ENCODE assay signal across 20 cellular contexts in the genomic region with DNA sequence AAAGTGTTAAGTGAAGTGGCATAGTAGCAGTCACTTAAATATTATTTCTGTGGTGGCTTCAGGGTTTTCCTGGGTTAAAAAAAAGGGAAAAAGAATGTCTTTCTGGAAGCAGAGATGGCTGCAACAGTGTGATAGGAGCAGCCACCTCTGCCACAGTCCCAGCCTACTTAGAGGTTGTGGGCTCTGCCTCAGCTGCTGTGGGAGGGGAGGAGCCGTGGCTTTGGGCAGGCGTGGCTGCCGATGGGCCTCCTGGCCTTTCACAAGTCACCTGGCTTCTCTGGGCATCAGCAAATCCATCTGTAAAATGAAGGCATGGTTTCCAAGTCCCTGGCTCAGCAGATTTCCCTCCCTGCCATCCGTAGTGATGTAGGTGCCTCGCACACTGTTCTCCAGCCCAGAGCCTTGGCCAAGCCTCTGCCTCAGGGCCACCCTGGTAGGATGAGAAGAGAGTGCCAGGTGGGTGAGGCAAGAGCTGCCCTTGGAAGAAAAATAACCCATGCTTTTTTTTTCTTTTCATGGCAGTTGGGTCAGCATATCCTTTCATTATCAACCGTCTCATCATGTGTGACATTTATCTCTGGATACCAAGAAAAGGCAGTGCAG.
"Had no signal": no experiment of that assay in that cellular context is flagged by ENCODE, and none has a peak within 500 bp of the region (broad histone marks: within the 10 kb centered on the region; RNA-seq: fewer than 3 reads in every experiment).

No MANE protein-coding gene starts in this region.

- H3K27me3 ChIP-seq: cardiac muscle cell, hepatocyte had no signal

- H3K4me3 ChIP-seq: cardiac muscle cell, hepatocyte, lower lobe of right lung, SK-N-MC, skin epidermis, thoracic aorta had no signal

- H3K27ac Mint-ChIP-seq: activated B cell treated with CpG ODN at 0.5 μM for 24 hours; activated CD4-positive, alpha-beta memory T cell treated with anti-CD3 and anti-CD28 coated beads for 36 hours; activated T-cell treated with anti-CD3 and anti-CD28 coated beads, Interleukin-2, amount 50 U/mL, for 72 hours; natural killer cell treated with Interleukin-12 subunit alpha and Interleukin-12 subunit beta and Interleukin-15 and Interleukin-18, amount 100 ng/mL, for 72 hours had no signal

- ATAC-seq: activated T-cell treated with anti-CD3 and anti-CD28 coated beads, Interleukin-2, amount 50 U/mL, for 72 hours; lower lobe of right lung; natural killer cell treated with Interleukin-12 subunit alpha and Interleukin-12 subunit beta and Interleukin-15 and Interleukin-18, amount 100 ng/mL, for 72 hours had no signal

- H3K9me3 ChIP-seq: lower lobe of right lung, thoracic aorta had no signal

- H3K4me1 ChIP-seq: lower lobe of right lung had no signal

- H3K4me3 Mint-ChIP-seq: activated B cell treated with CpG ODN at 0.5 μM for 24 hours; activated CD4-positive, alpha-beta memory T cell treated with anti-CD3 and anti-CD28 coated beads for 36 hours; activated T-cell treated with anti-CD3 and anti-CD28 coated beads, Interleukin-2, amount 50 U/mL, for 72 hours; natural killer cell treated with Interleukin-12 subunit alpha and Interleukin-12 subunit beta and Interleukin-15 and Interleukin-18, amount 100 ng/mL, for 72 hours had no signal

- DNase-seq: activated B cell treated with CpG ODN at 0.5 μM for 24 hours; activated CD4-positive, alpha-beta memory T cell treated with anti-CD3 and anti-CD28 coated beads for 36 hours; activated CD4-positive, alpha-beta T cell treated with anti-CD3 and anti-CD28 coated beads for 4 hours; activated effector memory CD4-positive, alpha-beta T cell treated with anti-CD3 and anti-CD28 coated beads, Interleukin-2, amount 50 U/mL, for 16 hours; activated naive CD4-positive, alpha-beta T cell treated with anti-CD3 and anti-CD28 coated beads, Interleukin-2, amount 50 U/mL, for 16 hours; activated T-cell treated with anti-CD3 and anti-CD28 coated beads, Interleukin-2, amount 50 U/mL, for 72 hours; amygdala; foreskin fibroblast; left cardiac atrium; lower lobe of right lung; nucleus accumbens; posterior cingulate gyrus; retina; stimulated activated CD4-positive, alpha-beta T cell treated with anti-CD3 and anti-CD28 coated beads, Interleukin-2, amount 100 ng/mL, for 48 hours had no signal

- H3K27ac ChIP-seq: cardiac muscle cell, hepatocyte, lower lobe of right lung, SK-N-MC, skin epidermis, thoracic aorta had no signal

- H3K9me3 Mint-ChIP-seq: activated B cell treated with CpG ODN at 0.5 μM for 24 hours; activated CD4-positive, alpha-beta memory T cell treated with anti-CD3 and anti-CD28 coated beads for 36 hours; activated T-cell treated with anti-CD3 and anti-CD28 coated beads, Interleukin-2, amount 50 U/mL, for 72 hours; natural killer cell treated with Interleukin-12 subunit alpha and Interleukin-12 subunit beta and Interleukin-15 and Interleukin-18, amount 100 ng/mL, for 72 hours had no signal

- H3K27me3 Mint-ChIP-seq: activated B cell treated with CpG ODN at 0.5 μM for 24 hours; activated CD4-positive, alpha-beta memory T cell treated with anti-CD3 and anti-CD28 coated beads for 36 hours; natural killer cell treated with Interleukin-12 subunit alpha and Interleukin-12 subunit beta and Interleukin-15 and Interleukin-18, amount 100 ng/mL, for 72 hours had no signal
